In genomic region chr10:2972216-2972615, GRCh38 we compare ENCODE assay signal across 37 cellular contexts.
"Had no signal": no experiment of that assay in that cellular context is flagged by ENCODE, and none has a peak within 500 bp of the region (broad histone marks: within the 10 kb centered on the region; RNA-seq: fewer than 3 reads in every experiment).

No MANE protein-coding gene starts in this region.

- H3K4me3 ChIP-seq: ascending aorta, body of pancreas, breast epithelium, Peyer's patch, SJSA1 had no signal

- H3K36me3 Mint-ChIP-seq: activated naive CD8-positive, alpha-beta T cell treated with anti-CD3 and anti-CD28 coated beads for 36 hours had no signal

- ATAC-seq: activated CD8-positive, alpha-beta T cell treated with anti-CD3 and anti-CD28 coated beads for 36 hours; activated T-cell treated with anti-CD3 and anti-CD28 coated beads, Interleukin-2, amount 50 U/mL, for 72 hours; activated T-helper 17 cell treated with anti-CD3 and anti-CD28 coated beads, Interleukin-2, amount 50 U/mL, for 72 hours; body of pancreas; PC-3 had no signal

- H3K4me1 Mint-ChIP-seq: activated CD4-positive, alpha-beta T cell treated with anti-CD3 and anti-CD28 coated beads, Interleukin-2, amount 10 ng/mL, durations not matched to agents 24 days and 14 days; activated naive CD8-positive, alpha-beta T cell treated with anti-CD3 and anti-CD28 coated beads for 36 hours; activated T-helper 17 cell treated with anti-CD3 and anti-CD28 coated beads, Interleukin-2, amount 50 U/mL, for 72 hours had no signal

- H3K4me3 Mint-ChIP-seq: activated CD4-positive, alpha-beta T cell treated with anti-CD3 and anti-CD28 coated beads, Interleukin-2, amount 10 ng/mL, durations not matched to agents 24 days and 14 days; activated CD8-positive, alpha-beta T cell treated with anti-CD3 and anti-CD28 coated beads for 36 hours; activated naive CD8-positive, alpha-beta T cell treated with anti-CD3 and anti-CD28 coated beads for 36 hours; activated T-cell treated with anti-CD3 and anti-CD28 coated beads, Interleukin-2, amount 50 U/mL, for 72 hours; activated T-helper 17 cell treated with anti-CD3 and anti-CD28 coated beads, Interleukin-2, amount 50 U/mL, for 72 hours; T-helper 1 cell treated with Interleukin-12 subunit alpha and Interleukin-12 subunit beta and Interleukin-4 antibody, amounts not matched to agents 30 μg/mL and 1 μg/mL, for 36 hours; T-helper 2 cell treated with Interferon-gamma antibody and Interleukin-4, amounts not matched to agents 5 μg/mL and 100 μg/mL, for 36 hours had no signal

- H3K27me3 Mint-ChIP-seq: activated CD4-positive, alpha-beta T cell treated with anti-CD3 and anti-CD28 coated beads, Interleukin-2, amount 10 ng/mL, durations not matched to agents 24 days and 14 days; activated CD8-positive, alpha-beta T cell treated with anti-CD3 and anti-CD28 coated beads for 36 hours had no signal

- H3K9me3 Mint-ChIP-seq: activated CD4-positive, alpha-beta T cell treated with anti-CD3 and anti-CD28 coated beads, Interleukin-2, amount 10 ng/mL, durations not matched to agents 24 days and 14 days; activated CD8-positive, alpha-beta T cell treated with anti-CD3 and anti-CD28 coated beads for 36 hours; activated naive CD8-positive, alpha-beta T cell treated with anti-CD3 and anti-CD28 coated beads for 36 hours; activated T-cell treated with anti-CD3 and anti-CD28 coated beads, Interleukin-2, amount 50 U/mL, for 72 hours; activated T-helper 17 cell treated with anti-CD3 and anti-CD28 coated beads, Interleukin-2, amount 50 U/mL, for 72 hours; T-helper 1 cell treated with Interleukin-12 subunit alpha and Interleukin-12 subunit beta and Interleukin-4 antibody, amounts not matched to agents 30 μg/mL and 1 μg/mL, for 36 hours; T-helper 2 cell treated with Interferon-gamma antibody and Interleukin-4, amounts not matched to agents 5 μg/mL and 100 μg/mL, for 36 hours had no signal

- FAIRE-seq: TTC549 had no signal

- DNase-seq: activated CD4-positive, alpha-beta T cell treated with anti-CD3 and anti-CD28 coated beads, Interleukin-2, amount 10 ng/mL, durations not matched to agents 24 days and 14 days; activated CD4-positive, alpha-beta T cell treated with anti-CD3 and anti-CD28 coated beads, Interleukin-2, amount 50 U/mL, for 4 hours; activated CD8-positive, alpha-beta T cell treated with anti-CD3 and anti-CD28 coated beads for 36 hours; activated effector memory CD4-positive, alpha-beta T cell treated with anti-CD3 and anti-CD28 coated beads, Interleukin-2, amount 50 U/mL, for 16 hours; activated naive CD4-positive, alpha-beta T cell; activated naive CD4-positive, alpha-beta T cell treated with anti-CD3 and anti-CD28 coated beads, Interleukin-2, amount 50 U/mL, for 16 hours; activated naive CD8-positive, alpha-beta T cell treated with anti-CD3 and anti-CD28 coated beads for 36 hours; activated T-cell treated with anti-CD3 and anti-CD28 coated beads, Interleukin-2, amount 50 U/mL, for 1 hour; activated T-cell treated with anti-CD3 and anti-CD28 coated beads, Interleukin-2, amount 50 U/mL, for 72 hours; amygdala; body of pancreas; Kasumi-1; KBM-7; MM.1S; MV-4-11; NCI-H1092; NCI-H1436 treated with DMSO at 0.1 percent for 48 hours; NCI-H1694 treated with DMSO at 0.1 percent for 48 hours; NCI-H2029 treated with DMSO at 0.1 percent for 48 hours; NCI-H2107; NCI-H2171; NCI-H510A; NCI-H526; NCI-H748 treated with DMSO at 0.1 percent for 48 hours; NK-92 treated with Interleukin-12 subunit alpha and Interleukin-12 subunit beta, amount 100 ng/mL, for 24 hours; PC-3; Peyer's patch; RPMI8226; SHP77 treated with DMSO at 0.1 percent for 48 hours; SK-N-SH had no signal

- H3K27ac Mint-ChIP-seq: activated CD4-positive, alpha-beta T cell treated with anti-CD3 and anti-CD28 coated beads, Interleukin-2, amount 10 ng/mL, durations not matched to agents 24 days and 14 days; activated CD8-positive, alpha-beta T cell treated with anti-CD3 and anti-CD28 coated beads for 36 hours; activated naive CD8-positive, alpha-beta T cell treated with anti-CD3 and anti-CD28 coated beads for 36 hours; activated T-cell treated with anti-CD3 and anti-CD28 coated beads, Interleukin-2, amount 50 U/mL, for 72 hours; activated T-helper 17 cell treated with anti-CD3 and anti-CD28 coated beads, Interleukin-2, amount 50 U/mL, for 72 hours; T-helper 1 cell treated with Interleukin-12 subunit alpha and Interleukin-12 subunit beta and Interleukin-4 antibody, amounts not matched to agents 30 μg/mL and 1 μg/mL, for 36 hours; T-helper 2 cell treated with Interferon-gamma antibody and Interleukin-4, amounts not matched to agents 5 μg/mL and 100 μg/mL, for 36 hours had no signal
